Comparison of ENCODE assay signal across 13 cellular contexts in the genomic region with DNA sequence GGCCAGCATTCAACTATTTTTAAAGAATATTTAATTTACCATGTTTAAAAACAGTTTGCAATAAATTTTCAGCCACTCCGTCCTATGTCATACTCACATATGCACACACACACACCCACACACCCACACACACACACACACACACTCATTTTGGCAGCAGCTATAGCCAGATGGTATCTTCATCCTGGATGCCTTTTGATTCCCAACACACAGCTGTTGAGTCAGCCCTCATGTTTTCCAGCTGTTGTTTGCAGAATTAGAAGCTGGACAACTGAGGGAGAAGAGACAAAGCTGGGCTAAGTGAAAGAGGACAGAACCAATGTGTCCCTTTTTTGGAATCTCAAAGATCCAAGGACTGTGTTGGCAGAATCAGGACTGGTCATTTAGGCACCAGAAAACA.
DNase-seq lines count a peak whose midpoint lies in the region; ATAC-seq, FAIRE-seq and TF ChIP-seq lines count a peak whose summit lies in the region.
"Had no signal": no experiment of that assay in that cellular context is flagged by ENCODE, and none has a peak within 500 bp of the region (broad histone marks: within the 10 kb centered on the region; RNA-seq: fewer than 3 reads in every experiment).

No MANE protein-coding gene starts in this region.

- H3K27me3 ChIP-seq in mammary epithelial cell (ENCODE audit: insufficient read depth, low read length) (no peaks in the 10 kb centered on the region), hepatocyte (no peaks in the 10 kb centered on the region), small intestine (ENCODE audit: control insufficient read depth in 2 of 2, insufficient read depth in 2 of 2, low read length in 2 of 2) (no peaks in the 10 kb centered on the region), brain microvascular endothelial cell (replicated peaks) (no peaks in the 10 kb centered on the region)
- H3K27me3 ChIP-seq: SJSA1 had no signal

- H3K27me3 Mint-ChIP-seq in activated naive CD4-positive, alpha-beta T cell treated with anti-CD3 and anti-CD28 coated beads, Interleukin-2, amount 10 ng/mL, durations not matched to agents 7 days and 5 days, result peaks cover 40% of the 10 kb centered on the region

- no peak for FAIRE-seq in small intestine (lab: Jason Lieb, UNC)
- FAIRE-seq: GM12892 had no signal

- no peaks in the 10 kb centered on the region for H3K9me2 ChIP-seq in hepatocyte (replicated peaks; ENCODE audit: insufficient read depth)

- H4K20me1 ChIP-seq in mammary epithelial cell (ENCODE audit: insufficient read depth, low read length) (no peaks in the 10 kb centered on the region), hepatocyte (ENCODE audit: insufficient read depth, poor library complexity, severe bottlenecking) (no peaks in the 10 kb centered on the region)

- BruUV-seq in mammary epithelial cell (replicated peaks; lab: Mats Ljungman, UMichigan), result no TSS peak

- DNase-seq in LHCN-M2 (ENCODE audit: low read depth), result peak; percentile 83
- peak; percentile 45 for DNase-seq in mammary epithelial cell
- DNase-seq in hepatocyte (ENCODE audit: low spot score), result peak; percentile 37
- DNase-seq in small intestine, result peak; percentile 22
- no peak for DNase-seq in activated naive CD4-positive, alpha-beta T cell treated with anti-CD3 and anti-CD28 coated beads, Interleukin-2, amount 10 ng/mL, durations not matched to agents 7 days and 5 days
- DNase-seq in brain microvascular endothelial cell, result no peak
- no peak for DNase-seq in NK-92 treated with Interleukin-12 subunit alpha and Interleukin-12 subunit beta, amount 100 ng/mL, for 24 hours (lab: John Stamatoyannopoulos, UW)
- DNase-seq: Calu3, retina had no signal

- H3K4me1 Mint-ChIP-seq in activated naive CD4-positive, alpha-beta T cell treated with anti-CD3 and anti-CD28 coated beads, Interleukin-2, amount 10 ng/mL, durations not matched to agents 7 days and 5 days, result peaks cover 3% of the 10 kb centered on the region

- dilution Hi-C loops in mammary epithelial cell (cut with HindIII; ENCODE audit: low sequenced_read_pairs), result loop anchor here (5.0 kb wide), 1 partner anchor 36 kb away; no protein-coding TSS in a partner anchor

- H3K9me3 Mint-ChIP-seq in activated naive CD4-positive, alpha-beta T cell treated with anti-CD3 and anti-CD28 coated beads, Interleukin-2, amount 10 ng/mL, durations not matched to agents 7 days and 5 days, result no peaks in the 10 kb centered on the region

- H3K9ac ChIP-seq in mammary epithelial cell (ENCODE audit: insufficient read depth, low read length), result no peak overlapping the region

- CTCF ChIA-PET in mammary epithelial cell (lab: Charles Lee; ENCODE audit: low non-redundant PET), result no interaction called here
- CTCF ChIA-PET in activated naive CD4-positive, alpha-beta T cell treated with anti-CD3 and anti-CD28 coated beads, Interleukin-2, amount 10 ng/mL, durations not matched to agents 7 days and 5 days (lab: Charles Lee), result no interaction called here

- peaks cover 4% of the 10 kb centered on the region for H3K36me3 Mint-ChIP-seq in activated naive CD4-positive, alpha-beta T cell treated with anti-CD3 and anti-CD28 coated beads, Interleukin-2, amount 10 ng/mL, durations not matched to agents 7 days and 5 days
- H3K36me3 Mint-ChIP-seq: activated naive CD8-positive, alpha-beta T cell had no signal

- no peak overlapping the region for H3K27ac Mint-ChIP-seq in activated naive CD4-positive, alpha-beta T cell treated with anti-CD3 and anti-CD28 coated beads, Interleukin-2, amount 10 ng/mL, durations not matched to agents 7 days and 5 days
- H3K27ac Mint-ChIP-seq: activated naive CD8-positive, alpha-beta T cell had no signal

- no peak overlapping the region for H3K4me2 ChIP-seq in mammary epithelial cell (ENCODE audit: insufficient read depth, low read depth, low read length)
- H3K4me2 ChIP-seq in hepatocyte, result no peak overlapping the region

- intact Hi-C loops in mammary epithelial cell (cut with micrococcal nuclease), result no loop called here

- in situ Hi-C loops in mammary epithelial cell (cut with MboI; ENCODE audit: low sequenced_read_pairs in 2 of 2) (no loop called here), brain microvascular endothelial cell (cut with HindIII; ENCODE audit: low pct_ligation_motif_present, low sequenced_read_pairs) (no loop called here)

- H3K9me3 ChIP-seq in mammary epithelial cell (replicated peaks; ENCODE audit: insufficient read depth, low read length) (no peaks in the 10 kb centered on the region), hepatocyte (ENCODE audit: low read depth) (no peaks in the 10 kb centered on the region), small intestine (ENCODE audit: control insufficient read depth, low read depth) (no peaks in the 10 kb centered on the region)
- H3K9me3 ChIP-seq: SJSA1 had no signal

- TF ChIP-seq CTCF in mammary epithelial cell (conservative IDR thresholded peaks at IDR 0.05 in 1 of 2, IDR thresholded peaks at IDR 0.05 in 1 of 2; ENCODE audit: extremely low read depth in 1 of 2, insufficient read depth in 1 of 2, low read depth in 1 of 2, low read length in 2 of 2) (no peak), hepatocyte (IDR thresholded peaks at IDR 0.05; ENCODE audit: poor library complexity) (no peak), brain microvascular endothelial cell (IDR thresholded peaks at IDR 0.05; ENCODE audit: low read depth, low read length, missing control alignments) (no peak)

- ATAC-seq in HG03460 (IDR thresholded peaks at IDR 0.05; ENCODE audit: unreplicated experiment), result no peak

- H3K36me3 ChIP-seq in mammary epithelial cell (ENCODE audit: insufficient read depth, low read length) (no peaks in the 10 kb centered on the region), hepatocyte (replicated peaks; ENCODE audit: insufficient read depth, low read depth) (no peaks in the 10 kb centered on the region), small intestine (ENCODE audit: control insufficient read depth in 2 of 2, insufficient read depth in 2 of 2, low read length in 2 of 2) (no peaks in the 10 kb centered on the region), brain microvascular endothelial cell (replicated peaks) (no peaks in the 10 kb centered on the region)
- H3K36me3 ChIP-seq: SJSA1 had no signal

- 62% methylated on average over 1 of the region's 1 CpG for WGBS in mammary epithelial cell (ENCODE audit: low coverage, missing lambda C conversion rate)
- WGBS in hepatocyte (ENCODE audit: low lambda C conversion rate, missing lambda C conversion rate), result 80% methylated on average over 1 of the region's 1 CpG
- 51 to 83% (median 64%) methylated on average over 1 of the region's 1 CpG for whole genome bisulfite sequencing in small intestine, 3 donors

- no peak overlapping the region for H3K4me3 Mint-ChIP-seq in activated naive CD4-positive, alpha-beta T cell treated with anti-CD3 and anti-CD28 coated beads, Interleukin-2, amount 10 ng/mL, durations not matched to agents 7 days and 5 days
- H3K4me3 Mint-ChIP-seq: activated naive CD8-positive, alpha-beta T cell had no signal

- H3K27ac ChIP-seq in mammary epithelial cell (ENCODE audit: insufficient read depth, low read depth, low read length) (no peak overlapping the region), hepatocyte (no peak overlapping the region), small intestine (ENCODE audit: low read depth in 1 of 2, low read length in 1 of 2) (no peak overlapping the region), brain microvascular endothelial cell (no peak overlapping the region)
- H3K27ac ChIP-seq: SJSA1 had no signal

- H3K4me1 ChIP-seq in mammary epithelial cell (ENCODE audit: insufficient read depth, low read length), result peaks cover 14% of the 10 kb centered on the region
- H3K4me1 ChIP-seq in hepatocyte (ENCODE audit: insufficient read depth), result peaks cover 7% of the 10 kb centered on the region
- peaks cover under 1 to 12% of the 10 kb centered on the region in 2 donors for H3K4me1 ChIP-seq in small intestine (ENCODE audit: control insufficient read depth in 2 of 2, insufficient read depth in 1 of 2, low read depth in 1 of 2, low read length in 1 of 2)

- H2AFZ ChIP-seq in mammary epithelial cell (ENCODE audit: low read depth, low read length) (no peak overlapping the region), hepatocyte (no peak overlapping the region)

- H3K79me2 ChIP-seq in mammary epithelial cell (ENCODE audit: insufficient read depth, low read length), result no peaks in the 10 kb centered on the region
- H3K79me2 ChIP-seq in hepatocyte, result no peaks in the 10 kb centered on the region

- H3K4me3 ChIP-seq in mammary epithelial cell (replicated peaks in 1 of 3; ENCODE audit: insufficient read depth in 1 of 3, low read depth in 2 of 3, low read length in 3 of 3), result no peak overlapping the region
- H3K4me3 ChIP-seq in hepatocyte, result no peak overlapping the region
- no peak overlapping the region for H3K4me3 ChIP-seq in small intestine (ENCODE audit: low read depth in 1 of 2, low read length in 2 of 2)
- H3K4me3 ChIP-seq in brain microvascular endothelial cell (ENCODE audit: low read depth, low read length), result no peak overlapping the region
- H3K4me3 ChIP-seq: SJSA1 had no signal

Comparison
In these comparisons a context has a peak if more than half of its experiments do, and no peak if none do; other contexts are left out.
1. DNase-seq: peak in LHCN-M2 (single experiment), mammary epithelial cell (single experiment), hepatocyte (single experiment) and small intestine (single experiment); none in activated naive CD4-positive, alpha-beta T cell treated with anti-CD3 and anti-CD28 coated beads, Interleukin-2, amount 10 ng/mL, durations not matched to agents 7 days and 5 days (single experiment), brain microvascular endothelial cell (single experiment) and NK-92 treated with Interleukin-12 subunit alpha and Interleukin-12 subunit beta, amount 100 ng/mL, for 24 hours (single experiment).